Comparison of ENCODE assay signal across 22 cellular contexts in genomic region chr12:39752482-39753147, GRCh38.
DNase-seq lines count a peak whose midpoint lies in the region; ATAC-seq and TF ChIP-seq lines count a peak whose summit lies in the region.
"Had no signal": no experiment of that assay in that cellular context is flagged by ENCODE, and none has a peak within 500 bp of the region (broad histone marks: within the 10 kb centered on the region; RNA-seq: fewer than 3 reads in every experiment).

No MANE protein-coding gene starts in this region.

- no peak overlapping the region for H3K56ac ChIP-seq in H9 (ENCODE audit: insufficient read length, low read depth, low read length)
- H3K56ac ChIP-seq in mesendoderm (ENCODE audit: low read length), result no peak overlapping the region

- no peak for TF ChIP-seq CTCF in H9 (conservative IDR thresholded peaks at IDR 0.05)

- no peak overlapping the region for H3K4me3 ChIP-seq in mesendoderm (ENCODE audit: low read length)
- H3K4me3 ChIP-seq: Peyer's patch had no signal

- H3K9ac ChIP-seq in H9 (ENCODE audit: extremely low read depth, insufficient read length, low read length) (no peak overlapping the region), mesendoderm (ENCODE audit: low read length) (no peak overlapping the region)

- H2BK5ac ChIP-seq in H9 (ENCODE audit: insufficient read length, low read length) (no peak overlapping the region), mesendoderm (ENCODE audit: low read length) (no peak overlapping the region)

- H3K27me3 ChIP-seq in H9 (ENCODE audit: insufficient read depth, low read length) (no peaks in the 10 kb centered on the region), mesendoderm (ENCODE audit: insufficient read depth, low read length, poor library complexity) (no peaks in the 10 kb centered on the region)
- H3K27me3 ChIP-seq: Peyer's patch had no signal

- H4K8ac ChIP-seq in H9 (replicated peaks; ENCODE audit: insufficient read length, low read depth, low read length) (no peak overlapping the region), mesendoderm (ENCODE audit: low read depth, low read length) (no peak overlapping the region)

- H3K79me1 ChIP-seq in H9 (ENCODE audit: insufficient read depth, low read depth, low read length, poor library complexity, severe bottlenecking) (no peaks in the 10 kb centered on the region), mesendoderm (ENCODE audit: low read length) (no peaks in the 10 kb centered on the region)

- H3K27ac ChIP-seq in H9 (ENCODE audit: insufficient read length, low read depth, low read length), result no peak overlapping the region
- H3K27ac ChIP-seq in mesendoderm (ENCODE audit: low read depth, low read length), result peak overlapping the region; percentile 51
- H3K27ac ChIP-seq: Peyer's patch had no signal

- H2AK5ac ChIP-seq in H9 (ENCODE audit: insufficient read length, low read length) (no peak overlapping the region), mesendoderm (ENCODE audit: low read length) (no peak overlapping the region)

- no peaks in the 10 kb centered on the region; the same call in 1 of the 2 replicates for H3K27me3 Mint-ChIP-seq in H9 (ENCODE audit: low read depth)
- H3K27me3 Mint-ChIP-seq: IgD-negative memory B cell, T-cell had no signal

- no peaks in the 10 kb centered on the region for H3K79me2 ChIP-seq in H9 (ENCODE audit: insufficient read depth, low read length)
- no peaks in the 10 kb centered on the region for H3K79me2 ChIP-seq in mesendoderm (ENCODE audit: control insufficient read depth, insufficient read depth, low read length)

- H3K27ac Mint-ChIP-seq in H9, result peak overlapping the region; percentile 53 to 96 (median 86)
- H3K27ac Mint-ChIP-seq: CD14-positive monocyte, HFFc6, IgD-negative memory B cell, T-cell had no signal

- peaks cover 18 to 24% of the 10 kb centered on the region in 2 experiments for H3K9me3 Mint-ChIP-seq in H9
- H3K9me3 Mint-ChIP-seq: IgD-negative memory B cell had no signal

- H3K36me3 Mint-ChIP-seq in H9 (ENCODE audit: insufficient read depth in 1 of 3, low read depth in 3 of 3), result peaks cover 2 to 27% (median 20%) of the 10 kb centered on the region in 3 experiments; a peak in 5 of 7 replicates
- H3K36me3 Mint-ChIP-seq: IgD-negative memory B cell had no signal

- H3K4ac ChIP-seq in H9 (ENCODE audit: low read depth, low read length) (no peak overlapping the region), mesendoderm (ENCODE audit: low read depth, low read length) (peak overlapping the region; percentile 52)

- no peak overlapping the region; a peak in 1 of 5 replicates for H3K4me3 Mint-ChIP-seq in H9
- H3K4me3 Mint-ChIP-seq: CD14-positive monocyte, HFFc6, IgD-negative memory B cell, T-cell had no signal

- H3K23ac ChIP-seq in H9 (ENCODE audit: insufficient read length, low read depth, low read length), result no peak overlapping the region
- no peak overlapping the region for H3K23ac ChIP-seq in mesendoderm (ENCODE audit: low read length)

- no peak overlapping the region for H3T11ph ChIP-seq in H9 (ENCODE audit: low read length)

- no peak overlapping the region for H3K14ac ChIP-seq in H9 (ENCODE audit: insufficient read depth, low read length)

- H3K4me1 Mint-ChIP-seq in H9, result peaks cover 23 to 24% of the 10 kb centered on the region in 2 experiments
- H3K4me1 Mint-ChIP-seq: CD14-positive monocyte, IgD-negative memory B cell, T-cell had no signal

- H2BK15ac ChIP-seq in H9 (ENCODE audit: low read depth, low read length) (no peak overlapping the region), mesendoderm (replicated peaks; ENCODE audit: low read depth) (no peak overlapping the region)

- H4K91ac ChIP-seq in H9 (ENCODE audit: insufficient read length, low read depth, low read length), result no peak overlapping the region

- peaks cover 2% of the 10 kb centered on the region; the same call in 1 of the 2 replicates for H3K4me1 ChIP-seq in H9 (ENCODE audit: insufficient read depth, low read length)
- no peaks in the 10 kb centered on the region for H3K4me1 ChIP-seq in mesendoderm (ENCODE audit: control insufficient read depth, low read depth, low read length)
- H3K4me1 ChIP-seq: Peyer's patch had no signal

- H2BK120ac ChIP-seq in H9 (ENCODE audit: low read depth, low read length, poor library complexity, severe bottlenecking) (no peak overlapping the region), mesendoderm (ENCODE audit: low read depth, low read length) (no peak overlapping the region)

- H3K4me2 ChIP-seq in H9 (ENCODE audit: insufficient read depth, insufficient read length, low read length), result no peak overlapping the region
- H3K4me2 ChIP-seq in mesendoderm (ENCODE audit: low read length), result no peak overlapping the region

- no peaks in the 10 kb centered on the region for H3K36me3 ChIP-seq in mesendoderm (ENCODE audit: control insufficient read depth, insufficient read depth, low read length)
- H3K36me3 ChIP-seq: Peyer's patch had no signal

- H3K9me3 ChIP-seq in H9 (ENCODE audit: control insufficient read depth, low read depth, low read length), result no peaks in the 10 kb centered on the region
- H3K9me3 ChIP-seq: Peyer's patch had no signal

- H2AFZ ChIP-seq in H9 (ENCODE audit: low read length), result no peak overlapping the region

- no peak for ATAC-seq in HG03378 (IDR thresholded peaks at IDR 0.05; ENCODE audit: unreplicated experiment)
- ATAC-seq in GM18520 (IDR thresholded peaks at IDR 0.05; ENCODE audit: unreplicated experiment), result no peak
- ATAC-seq: SK-N-SH treated with all-trans-retinoic acid at 6 μM for 48 hours, T-cell had no signal

- no peaks in the 10 kb centered on the region for H3K23me2 ChIP-seq in H9 (ENCODE audit: insufficient read length, low read depth, low read length, poor library complexity, severe bottlenecking)

- no peak overlapping the region for H3K18ac ChIP-seq in H9 (ENCODE audit: insufficient read length, low read depth, low read length)
- H3K18ac ChIP-seq in mesendoderm (ENCODE audit: low read length), result no peak overlapping the region

- H4K5ac ChIP-seq in H9 (ENCODE audit: insufficient read length, low read depth, low read length), result no peak overlapping the region
- no peak overlapping the region for H4K5ac ChIP-seq in mesendoderm (ENCODE audit: low read length)

- no peak overlapping the region for H2BK20ac ChIP-seq in H9 (ENCODE audit: low read depth, low read length, poor library complexity, severe bottlenecking)

- no CpG with 5 or more reads among the region's 6 CpGs for WGBS in H9 (ENCODE audit: extremely low coverage, insufficient read length, low lambda C conversion rate)
- WGBS in mesendoderm (ENCODE audit: extremely low coverage, insufficient coverage, low lambda C conversion rate), result no CpG with 5 or more reads among the region's 6 CpGs

- H4K20me1 ChIP-seq in H9 (ENCODE audit: control insufficient read depth, insufficient read depth, insufficient read length), result no peaks in the 10 kb centered on the region

- peak; percentile 71 for DNase-seq in H9
- DNase-seq in NCI-H526 treated with DMSO at 0.1 percent for 48 hours (lab: John Stamatoyannopoulos, UW), result peak; percentile 59
- DNase-seq in iPS DF 19.7 (ENCODE audit: low read depth, low spot score), result peak; percentile 77
- DNase-seq in mesendoderm, result peak; percentile 48
- no peak for DNase-seq in NCI-H2196 treated with DMSO at 0.1 percent for 48 hours (lab: John Stamatoyannopoulos, UW; ENCODE audit: unreplicated experiment)
- DNase-seq: GDM1; HFFc6; Kasumi-1; NCI-H1417; NCI-H187 treated with DMSO at 0.1 percent for 48 hours; NCI-H2107; NCI-H2227 treated with DMSO at 0.1 percent for 48 hours; NCI-H510A; NCI-H774; NK-92 treated with Interleukin-12 subunit alpha and Interleukin-12 subunit beta, amount 100 ng/mL, for 24 hours; Peyer's patch; T-cell had no signal

- H2BK12ac ChIP-seq in H9 (ENCODE audit: insufficient read length, low read depth, low read length), result no peak overlapping the region
